In the genomic region with DNA sequence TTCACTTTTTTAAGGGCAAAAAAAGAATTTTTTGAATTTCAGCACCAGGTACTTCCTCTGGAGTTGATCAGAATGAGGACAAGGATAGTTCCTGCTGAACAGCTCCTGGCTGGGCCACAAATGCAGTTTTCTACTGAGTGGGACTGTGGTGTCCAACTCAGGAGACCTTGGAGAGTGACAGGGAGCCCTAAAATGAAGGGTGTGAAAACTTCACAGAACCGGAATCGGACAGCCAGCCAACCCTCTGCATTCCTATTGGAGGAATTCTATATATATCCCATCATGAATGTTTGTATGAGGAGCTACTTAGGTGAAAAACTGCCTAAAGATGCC, we compare ENCODE assay signal across 23 cellular contexts. TPM values are rescaled to one million over a fixed set of nuclear protein-coding genes. Genes with fewer than 3 reads are reported as not detected.
A peak's percentile ranks its signal among the peaks of the same experiment; 100 is the strongest.
DNase-seq lines count a peak whose midpoint lies in the region; ATAC-seq, FAIRE-seq and TF ChIP-seq lines count a peak whose summit lies in the region.
"Had no signal": no experiment of that assay in that cellular context is flagged by ENCODE, and none has a peak within 500 bp of the region (broad histone marks: within the 10 kb centered on the region; RNA-seq: fewer than 3 reads in every experiment).

No MANE protein-coding gene starts in this region.

- no peak overlapping the region for H3K4me3 ChIP-seq in right cardiac atrium (ENCODE audit: low read length)
- peak overlapping the region; percentile 43 for H3K4me3 ChIP-seq in osteoblast (ENCODE audit: insufficient read depth, low read length)
- peak overlapping the region; percentile 22 for H3K4me3 ChIP-seq in thoracic aorta
- H3K4me3 ChIP-seq: BLaER1 treated with 17β-estradiol and CSF1 and Interleukin-3, amounts not matched to agents 10 nM and 100 nM; SJSA1 had no signal

- WGBS in right cardiac atrium = 65% methylated on average over 2 of the region's 2 CpGs

- H3K79me2 ChIP-seq in osteoblast (ENCODE audit: insufficient read depth, low read length) = peaks cover 83% of the 10 kb centered on the region

- peak overlapping the region; percentile 67 for H3K4me2 ChIP-seq in osteoblast (ENCODE audit: insufficient read depth, low read length)
- H3K4me2 ChIP-seq: KMS-11 had no signal

- H3K27me3 ChIP-seq in right cardiac atrium (ENCODE audit: control insufficient read depth, insufficient read depth) (no peaks in the 10 kb centered on the region), osteoblast (ENCODE audit: insufficient read depth, low read length) (no peaks in the 10 kb centered on the region), thoracic aorta (replicated peaks; ENCODE audit: insufficient read depth) (no peaks in the 10 kb centered on the region)
- H3K27me3 ChIP-seq: BLaER1 treated with 17β-estradiol and CSF1 and Interleukin-3, amounts not matched to agents 10 nM and 100 nM; SJSA1 had no signal

- no peak for FAIRE-seq in GM19239 (lab: Jason Lieb, UNC)
- FAIRE-seq: G401.6, GM18507 had no signal

- H3K36me3 ChIP-seq in osteoblast (ENCODE audit: insufficient read depth, low read length) = peaks cover 19% of the 10 kb centered on the region
- H3K36me3 ChIP-seq in thoracic aorta = no peaks in the 10 kb centered on the region
- H3K36me3 ChIP-seq: SJSA1 had no signal

- peaks cover 2% of the 10 kb centered on the region for H3K9me3 ChIP-seq in right cardiac atrium (ENCODE audit: control insufficient read depth, low read length)
- H3K9me3 ChIP-seq in osteoblast (ENCODE audit: low read depth, low read length) = no peaks in the 10 kb centered on the region
- no peaks in the 10 kb centered on the region for H3K9me3 ChIP-seq in thoracic aorta
- H3K9me3 ChIP-seq: SJSA1 had no signal

- TF ChIP-seq CTCF in osteoblast (IDR thresholded peaks at IDR 0.05; ENCODE audit: extremely low read depth, low read depth, low read length) = no peak
- TF ChIP-seq CTCF in thoracic aorta (IDR thresholded peaks at IDR 0.05) = no peak

- no peak overlapping the region for H3K27ac ChIP-seq in right cardiac atrium (ENCODE audit: low read length)
- H3K27ac ChIP-seq in osteoblast (ENCODE audit: low read depth, low read length) = peak overlapping the region; percentile 95
- peak overlapping the region; percentile 46 to 60 for H3K27ac ChIP-seq in thoracic aorta
- H3K27ac ChIP-seq: BLaER1 treated with 17β-estradiol and CSF1 and Interleukin-3, amounts not matched to agents 10 nM and 100 nM; KMS-11; SJSA1 had no signal

- no peak for TF ChIP-seq EP300 in Ishikawa (IDR thresholded peaks at IDR 0.05; ENCODE audit: borderline replicate concordance)

- intact Hi-C loops in right cardiac atrium (cut with DNase I) (no loop called here), Right ventricle myocardium inferior (cut with DNase I) (no loop called here)

- peaks cover 32% of the 10 kb centered on the region for H4K20me1 ChIP-seq in osteoblast (ENCODE audit: insufficient read depth, low read length)

- H3K4me1 ChIP-seq in right cardiac atrium (ENCODE audit: control insufficient read depth, insufficient read depth, low read length) (peaks cover 10% of the 10 kb centered on the region), osteoblast (ENCODE audit: insufficient read depth, low read length) (peaks cover 55% of the 10 kb centered on the region), thoracic aorta (ENCODE audit: control insufficient read depth in 1 of 2, low read depth in 2 of 2) (peaks cover 21 to 50% of the 10 kb centered on the region in 2 donors)
- H3K4me1 ChIP-seq: SJSA1 had no signal

- DNase-seq in right cardiac atrium (no peak), Right ventricle myocardium inferior (ENCODE audit: missing footprints) (no peak), osteoblast (ENCODE audit: insufficient read length, low spot score, missing footprints) (peak; percentile 27), thoracic aorta (ENCODE audit: low spot score) (no peak), ureter (ENCODE audit: low spot score) (no peak), GM19239 (ENCODE audit: insufficient read length, low spot score) (no peak), T-helper 9 cell (no peak)
- DNase-seq: ACHN, GOT3, MV-4-11, NCI-H1105 treated with DMSO at 0.1 percent for 48 hours, NCI-H2029 treated with DMSO at 0.1 percent for 48 hours, NCI-H226, NCI-H510A treated with DMSO at 0.1 percent for 48 hours, NCI-H748 treated with DMSO at 0.1 percent for 48 hours had no signal

- TF ChIP-seq RAD21 in Ishikawa (IDR thresholded peaks at IDR 0.05; ENCODE audit: low read depth) = no peak

- ATAC-seq in right cardiac atrium = peak; percentile 52 to 55
- ATAC-seq in Right ventricle myocardium inferior = no peak
- no peak for ATAC-seq in thoracic aorta (ENCODE audit: insufficient number of reproducible peaks, low FRiP score, low read depth)
- ATAC-seq: HCT116, Panc1 had no signal

- no peak overlapping the region for H2AFZ ChIP-seq in osteoblast (ENCODE audit: low read length)

TF ChIP-seq in Ishikawa, 13 proteins besides CTCF, POLR2A, EP300 and RAD21:
- TF ChIP-seq NFIC (IDR thresholded peaks at IDR 0.05) (no peak), MAX (IDR thresholded peaks at IDR 0.05) (no peak), FOXM1 (IDR thresholded peaks at IDR 0.05; ENCODE audit: borderline replicate concordance, low read depth) (no peak)
- TF ChIP-seq, protein P1, sequence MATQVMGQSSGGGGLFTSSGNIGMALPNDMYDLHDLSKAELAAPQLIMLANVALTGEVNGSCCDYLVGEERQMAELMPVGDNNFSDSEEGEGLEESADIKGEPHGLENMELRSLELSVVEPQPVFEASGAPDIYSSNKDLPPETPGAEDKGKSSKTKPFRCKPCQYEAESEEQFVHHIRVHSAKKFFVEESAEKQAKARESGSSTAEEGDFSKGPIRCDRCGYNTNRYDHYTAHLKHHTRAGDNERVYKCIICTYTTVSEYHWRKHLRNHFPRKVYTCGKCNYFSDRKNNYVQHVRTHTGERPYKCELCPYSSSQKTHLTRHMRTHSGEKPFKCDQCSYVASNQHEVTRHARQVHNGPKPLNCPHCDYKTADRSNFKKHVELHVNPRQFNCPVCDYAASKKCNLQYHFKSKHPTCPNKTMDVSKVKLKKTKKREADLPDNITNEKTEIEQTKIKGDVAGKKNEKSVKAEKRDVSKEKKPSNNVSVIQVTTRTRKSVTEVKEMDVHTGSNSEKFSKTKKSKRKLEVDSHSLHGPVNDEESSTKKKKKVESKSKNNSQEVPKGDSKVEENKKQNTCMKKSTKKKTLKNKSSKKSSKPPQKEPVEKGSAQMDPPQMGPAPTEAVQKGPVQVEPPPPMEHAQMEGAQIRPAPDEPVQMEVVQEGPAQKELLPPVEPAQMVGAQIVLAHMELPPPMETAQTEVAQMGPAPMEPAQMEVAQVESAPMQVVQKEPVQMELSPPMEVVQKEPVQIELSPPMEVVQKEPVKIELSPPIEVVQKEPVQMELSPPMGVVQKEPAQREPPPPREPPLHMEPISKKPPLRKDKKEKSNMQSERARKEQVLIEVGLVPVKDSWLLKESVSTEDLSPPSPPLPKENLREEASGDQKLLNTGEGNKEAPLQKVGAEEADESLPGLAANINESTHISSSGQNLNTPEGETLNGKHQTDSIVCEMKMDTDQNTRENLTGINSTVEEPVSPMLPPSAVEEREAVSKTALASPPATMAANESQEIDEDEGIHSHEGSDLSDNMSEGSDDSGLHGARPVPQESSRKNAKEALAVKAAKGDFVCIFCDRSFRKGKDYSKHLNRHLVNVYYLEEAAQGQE (IDR thresholded peaks at IDR 0.05; ENCODE audit: low read depth) = 0 out of 2 replicates have a peak, but pooled peaks have one; percentile 18

RNA-seq across cellular contexts. Expression of gene ANKH, which starts 40.6 kb away (rescaled TPM):
- total RNA-seq in right cardiac atrium = 100 to 1,000 TPM; 132 to 155 (median 138) TPM
- 60.9 TPM for polyA plus RNA-seq in right cardiac atrium
- 156 TPM for total RNA-seq in Right ventricle myocardium inferior
- 125 and 130 TPM in 2 replicates for total RNA-seq in osteoblast
- 100 to 1,000 TPM; 177 to 205 TPM for total RNA-seq in thoracic aorta
- 48.9 TPM for total RNA-seq in ureter

Comparison
In these comparisons a context has a peak if more than half of its experiments do, and no peak if none do; other contexts are left out.
1. ATAC-seq: peak in right cardiac atrium (2 of 2); none in Right ventricle myocardium inferior (single experiment) and thoracic aorta (single experiment).